In the genomic region with DNA sequence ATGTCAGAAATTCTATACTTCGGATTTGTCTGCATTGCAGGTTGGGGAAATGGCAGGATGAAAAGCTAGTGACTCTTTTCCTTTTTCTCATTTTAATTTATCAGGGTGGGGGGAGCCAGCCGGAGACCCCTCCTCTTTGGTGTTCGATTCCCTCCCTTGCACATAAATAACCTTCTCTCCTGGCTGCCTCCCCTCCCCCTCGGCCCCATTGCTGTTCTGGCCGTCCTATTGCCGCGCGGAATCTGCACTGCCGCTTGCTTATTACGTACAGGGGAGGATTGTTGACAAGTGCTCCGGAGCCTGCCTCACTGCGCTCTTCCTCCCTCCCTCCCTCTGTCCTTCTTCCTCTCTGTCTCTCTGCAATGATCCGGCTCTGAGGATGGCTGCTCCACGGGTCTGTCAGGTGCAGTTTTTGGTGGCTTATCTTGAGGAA, we compare ENCODE assay signal across 2 cellular contexts.
A peak's percentile ranks its signal among the peaks of the same experiment; 100 is the strongest.
TF ChIP-seq lines count a peak whose summit lies in the region.

No MANE protein-coding gene starts in this region.

TF ChIP-seq in GM23338, 12 proteins besides CTCF, POLR2A, EP300 and RAD21 (continued from another document):
- no peak for TF ChIP-seq REST (IDR thresholded peaks at IDR 0.05; ENCODE audit: unreplicated experiment)
- no peak for TF ChIP-seq POLR2AphosphoS5 (IDR thresholded peaks at IDR 0.05; ENCODE audit: low read depth)

TF ChIP-seq in HepG2, 621 proteins besides CTCF, POLR2A, EP300 and RAD21 (continued from another document):
- TF ChIP-seq, protein P1, sequence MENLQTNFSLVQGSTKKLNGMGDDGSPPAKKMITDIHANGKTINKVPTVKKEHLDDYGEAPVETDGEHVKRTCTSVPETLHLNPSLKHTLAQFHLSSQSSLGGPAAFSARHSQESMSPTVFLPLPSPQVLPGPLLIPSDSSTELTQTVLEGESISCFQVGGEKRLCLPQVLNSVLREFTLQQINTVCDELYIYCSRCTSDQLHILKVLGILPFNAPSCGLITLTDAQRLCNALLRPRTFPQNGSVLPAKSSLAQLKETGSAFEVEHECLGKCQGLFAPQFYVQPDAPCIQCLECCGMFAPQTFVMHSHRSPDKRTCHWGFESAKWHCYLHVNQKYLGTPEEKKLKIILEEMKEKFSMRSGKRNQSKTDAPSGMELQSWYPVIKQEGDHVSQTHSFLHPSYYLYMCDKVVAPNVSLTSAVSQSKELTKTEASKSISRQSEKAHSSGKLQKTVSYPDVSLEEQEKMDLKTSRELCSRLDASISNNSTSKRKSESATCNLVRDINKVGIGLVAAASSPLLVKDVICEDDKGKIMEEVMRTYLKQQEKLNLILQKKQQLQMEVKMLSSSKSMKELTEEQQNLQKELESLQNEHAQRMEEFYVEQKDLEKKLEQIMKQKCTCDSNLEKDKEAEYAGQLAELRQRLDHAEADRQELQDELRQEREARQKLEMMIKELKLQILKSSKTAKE (CRISPR knock-in tag; IDR thresholded peaks at IDR 0.05; ENCODE audit: borderline replicate concordance): no peak
- no peak for TF ChIP-seq ZNF558 (CRISPR knock-in tag; IDR thresholded peaks at IDR 0.05; ENCODE audit: borderline replicate concordance)
- TF ChIP-seq RARG (CRISPR knock-in tag; IDR thresholded peaks at IDR 0.05; ENCODE audit: low read depth): no peak
- TF ChIP-seq ZNF260 (CRISPR knock-in tag; IDR thresholded peaks at IDR 0.05; ENCODE audit: borderline replicate concordance, low read depth): no peak
- peak; percentile 53; the same call in 1 of the 2 replicates for TF ChIP-seq ZNF263 (CRISPR knock-in tag; IDR thresholded peaks at IDR 0.05)
- no peak for TF ChIP-seq ZFYVE20 (CRISPR knock-in tag; IDR thresholded peaks at IDR 0.05; ENCODE audit: borderline replicate concordance, low read depth)
- TF ChIP-seq ZNF3 (CRISPR knock-in tag; IDR thresholded peaks at IDR 0.05): no peak
- no peak for TF ChIP-seq HOXA5 (CRISPR knock-in tag; IDR thresholded peaks at IDR 0.05)
- no peak for TF ChIP-seq ZNF891 (CRISPR knock-in tag; IDR thresholded peaks at IDR 0.05)
- TF ChIP-seq ZNF703 (CRISPR knock-in tag; IDR thresholded peaks at IDR 0.05; ENCODE audit: borderline replicate concordance): no peak
- TF ChIP-seq, protein P2, sequence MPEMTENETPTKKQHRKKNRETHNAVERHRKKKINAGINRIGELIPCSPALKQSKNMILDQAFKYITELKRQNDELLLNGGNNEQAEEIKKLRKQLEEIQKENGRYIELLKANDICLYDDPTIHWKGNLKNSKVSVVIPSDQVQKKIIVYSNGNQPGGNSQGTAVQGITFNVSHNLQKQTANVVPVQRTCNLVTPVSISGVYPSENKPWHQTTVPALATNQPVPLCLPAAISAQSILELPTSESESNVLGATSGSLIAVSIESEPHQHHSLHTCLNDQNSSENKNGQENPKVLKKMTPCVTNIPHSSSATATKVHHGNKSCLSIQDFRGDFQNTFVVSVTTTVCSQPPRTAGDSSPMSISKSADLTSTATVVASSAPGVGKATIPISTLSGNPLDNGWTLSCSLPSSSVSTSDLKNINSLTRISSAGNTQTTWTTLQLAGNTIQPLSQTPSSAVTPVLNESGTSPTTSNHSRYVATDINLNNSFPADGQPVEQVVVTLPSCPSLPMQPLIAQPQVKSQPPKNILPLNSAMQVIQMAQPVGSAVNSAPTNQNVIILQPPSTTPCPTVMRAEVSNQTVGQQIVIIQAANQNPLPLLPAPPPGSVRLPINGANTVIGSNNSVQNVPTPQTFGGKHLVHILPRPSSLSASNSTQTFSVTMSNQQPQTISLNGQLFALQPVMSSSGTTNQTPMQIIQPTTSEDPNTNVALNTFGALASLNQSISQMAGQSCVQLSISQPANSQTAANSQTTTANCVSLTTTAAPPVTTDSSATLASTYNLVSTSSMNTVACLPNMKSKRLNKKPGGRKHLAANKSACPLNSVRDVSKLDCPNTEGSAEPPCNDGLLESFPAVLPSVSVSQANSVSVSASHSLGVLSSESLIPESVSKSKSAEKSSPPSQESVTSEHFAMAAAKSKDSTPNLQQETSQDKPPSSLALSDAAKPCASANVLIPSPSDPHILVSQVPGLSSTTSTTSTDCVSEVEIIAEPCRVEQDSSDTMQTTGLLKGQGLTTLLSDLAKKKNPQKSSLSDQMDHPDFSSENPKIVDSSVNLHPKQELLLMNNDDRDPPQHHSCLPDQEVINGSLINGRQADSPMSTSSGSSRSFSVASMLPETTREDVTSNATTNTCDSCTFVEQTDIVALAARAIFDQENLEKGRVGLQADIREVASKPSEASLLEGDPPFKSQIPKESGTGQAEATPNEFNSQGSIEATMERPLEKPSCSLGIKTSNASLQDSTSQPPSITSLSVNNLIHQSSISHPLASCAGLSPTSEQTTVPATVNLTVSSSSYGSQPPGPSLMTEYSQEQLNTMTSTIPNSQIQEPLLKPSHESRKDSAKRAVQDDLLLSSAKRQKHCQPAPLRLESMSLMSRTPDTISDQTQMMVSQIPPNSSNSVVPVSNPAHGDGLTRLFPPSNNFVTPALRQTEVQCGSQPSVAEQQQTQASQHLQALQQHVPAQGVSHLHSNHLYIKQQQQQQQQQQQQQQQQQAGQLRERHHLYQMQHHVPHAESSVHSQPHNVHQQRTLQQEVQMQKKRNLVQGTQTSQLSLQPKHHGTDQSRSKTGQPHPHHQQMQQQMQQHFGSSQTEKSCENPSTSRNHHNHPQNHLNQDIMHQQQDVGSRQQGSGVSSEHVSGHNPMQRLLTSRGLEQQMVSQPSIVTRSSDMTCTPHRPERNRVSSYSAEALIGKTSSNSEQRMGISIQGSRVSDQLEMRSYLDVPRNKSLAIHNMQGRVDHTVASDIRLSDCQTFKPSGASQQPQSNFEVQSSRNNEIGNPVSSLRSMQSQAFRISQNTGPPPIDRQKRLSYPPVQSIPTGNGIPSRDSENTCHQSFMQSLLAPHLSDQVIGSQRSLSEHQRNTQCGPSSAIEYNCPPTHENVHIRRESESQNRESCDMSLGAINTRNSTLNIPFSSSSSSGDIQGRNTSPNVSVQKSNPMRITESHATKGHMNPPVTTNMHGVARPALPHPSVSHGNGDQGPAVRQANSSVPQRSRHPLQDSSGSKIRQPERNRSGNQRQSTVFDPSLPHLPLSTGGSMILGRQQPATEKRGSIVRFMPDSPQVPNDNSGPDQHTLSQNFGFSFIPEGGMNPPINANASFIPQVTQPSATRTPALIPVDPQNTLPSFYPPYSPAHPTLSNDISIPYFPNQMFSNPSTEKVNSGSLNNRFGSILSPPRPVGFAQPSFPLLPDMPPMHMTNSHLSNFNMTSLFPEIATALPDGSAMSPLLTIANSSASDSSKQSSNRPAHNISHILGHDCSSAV (CRISPR knock-in tag; IDR thresholded peaks at IDR 0.05; ENCODE audit: borderline replicate concordance): no peak
- no peak for TF ChIP-seq ZNF30 (CRISPR knock-in tag; IDR thresholded peaks at IDR 0.05)
- TF ChIP-seq, protein P3, sequence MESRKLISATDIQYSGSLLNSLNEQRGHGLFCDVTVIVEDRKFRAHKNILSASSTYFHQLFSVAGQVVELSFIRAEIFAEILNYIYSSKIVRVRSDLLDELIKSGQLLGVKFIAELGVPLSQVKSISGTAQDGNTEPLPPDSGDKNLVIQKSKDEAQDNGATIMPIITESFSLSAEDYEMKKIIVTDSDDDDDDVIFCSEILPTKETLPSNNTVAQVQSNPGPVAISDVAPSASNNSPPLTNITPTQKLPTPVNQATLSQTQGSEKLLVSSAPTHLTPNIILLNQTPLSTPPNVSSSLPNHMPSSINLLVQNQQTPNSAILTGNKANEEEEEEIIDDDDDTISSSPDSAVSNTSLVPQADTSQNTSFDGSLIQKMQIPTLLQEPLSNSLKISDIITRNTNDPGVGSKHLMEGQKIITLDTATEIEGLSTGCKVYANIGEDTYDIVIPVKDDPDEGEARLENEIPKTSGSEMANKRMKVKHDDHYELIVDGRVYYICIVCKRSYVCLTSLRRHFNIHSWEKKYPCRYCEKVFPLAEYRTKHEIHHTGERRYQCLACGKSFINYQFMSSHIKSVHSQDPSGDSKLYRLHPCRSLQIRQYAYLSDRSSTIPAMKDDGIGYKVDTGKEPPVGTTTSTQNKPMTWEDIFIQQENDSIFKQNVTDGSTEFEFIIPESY (CRISPR knock-in tag; IDR thresholded peaks at IDR 0.05): peak; percentile 62
- no peak for TF ChIP-seq SMARCC2 (IDR thresholded peaks at IDR 0.05)
- TF ChIP-seq RBM22 (optimal IDR thresholded peaks at IDR 0.05; ENCODE audit: low read length): peak; percentile 18
